20 cellular contexts compared by ENCODE assay signal in the genomic region with DNA sequence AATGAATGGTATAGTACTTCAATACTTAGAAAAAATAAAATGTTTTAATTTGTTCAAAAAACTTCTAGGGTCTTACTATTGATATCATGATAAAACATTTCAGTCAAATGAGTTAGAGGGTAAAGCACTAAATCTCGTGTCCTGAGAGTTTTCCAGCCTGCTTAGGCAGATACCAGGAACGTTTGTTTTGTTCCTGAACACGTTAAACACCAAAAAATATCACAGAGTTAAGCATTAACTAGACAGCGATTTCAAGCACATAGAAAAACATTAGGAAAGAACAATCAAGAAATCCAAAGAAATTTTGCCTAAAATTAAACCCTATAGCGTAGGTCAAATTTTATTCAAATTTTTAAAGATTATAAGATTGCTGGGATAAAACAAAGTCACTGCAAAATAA.
"Had no signal": no experiment of that assay in that cellular context is flagged by ENCODE, and none has a peak within 500 bp of the region (broad histone marks: within the 10 kb centered on the region; RNA-seq: fewer than 3 reads in every experiment).

No MANE protein-coding gene starts in this region.

- H3K9me3 ChIP-seq: colonic mucosa, esophagus squamous epithelium, gastroesophageal sphincter, mucosa of descending colon, spleen, tibial artery, upper lobe of left lung, uterus had no signal

- H3K4me1 ChIP-seq: colonic mucosa, esophagus squamous epithelium, gastroesophageal sphincter, spleen, tibial artery, upper lobe of left lung, uterus had no signal

- FAIRE-seq: kidney had no signal

- H3K4me3 ChIP-seq: colonic mucosa, esophagus squamous epithelium, gastroesophageal sphincter, mucosa of descending colon, spleen, tibial artery, upper lobe of left lung, uterus had no signal

- H3K27ac ChIP-seq: colonic mucosa, esophagus squamous epithelium, gastroesophageal sphincter, spleen, tibial artery, upper lobe of left lung, uterus had no signal

- H3K27me3 ChIP-seq: colonic mucosa, esophagus squamous epithelium, gastroesophageal sphincter, spleen, tibial artery, upper lobe of left lung, uterus had no signal

- DNase-seq: colonic mucosa; dermis blood vessel endothelial cell; esophagus squamous epithelium; foreskin fibroblast; glutamatergic neuron; kidney; left cardiac atrium; mammary epithelial cell; mucosa of descending colon; natural killer cell; spleen; stimulated activated CD4-positive, alpha-beta T cell treated with anti-CD3 and anti-CD28 coated beads, Interleukin-15, amount 100 ng/mL, for 24 hours; stimulated activated CD4-positive, alpha-beta T cell treated with anti-CD3 and anti-CD28 coated beads, Interleukin-1b, Interleukin-23, amount 100 ng/mL, for 48 hours; stimulated activated CD4-positive, alpha-beta T cell treated with anti-CD3 and anti-CD28 coated beads, Interleukin-4, amount 100 ng/mL, for 24 hours; tibial artery; upper lobe of left lung; uterus had no signal

- H3K36me3 ChIP-seq: colonic mucosa, esophagus squamous epithelium, gastroesophageal sphincter, spleen, tibial artery, upper lobe of left lung, uterus had no signal

- ATAC-seq: gastroesophageal sphincter; left cardiac atrium; mucosa of descending colon; natural killer cell; sciatic nerve; stimulated activated memory B cell treated with anti-CD40 and anti-IgM and Interleukin-4, amounts not matched to agents 10 μg/mL and 1 μg/mL and 100 μg/mL, for 72 hours had no signal
